Comparison of ENCODE assay signal across 1 cellular context in the genomic region with DNA sequence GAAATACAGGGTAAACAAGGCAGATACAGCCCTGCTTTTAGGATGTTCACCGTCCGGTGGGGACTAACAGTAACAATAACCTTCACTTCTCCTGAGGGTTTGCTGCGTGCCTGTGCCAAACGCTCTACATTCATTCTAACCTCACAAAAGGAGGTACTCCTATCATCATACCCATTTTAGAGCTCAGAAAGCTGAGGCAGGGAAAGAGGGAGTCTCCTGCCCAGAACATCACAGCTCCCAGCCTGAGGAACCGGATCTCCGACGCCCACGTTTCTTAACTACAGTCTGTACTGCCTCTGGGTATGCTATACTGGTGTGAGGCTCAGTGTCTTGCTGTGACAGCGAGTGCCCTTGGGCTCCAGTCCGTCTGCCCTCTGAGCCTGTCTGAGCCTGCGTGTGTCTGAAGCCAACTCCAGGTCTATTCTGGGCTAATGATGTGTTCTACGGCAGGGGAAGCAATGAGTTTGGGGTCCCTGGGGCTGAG.
TF ChIP-seq lines count a peak whose summit lies in the region.

No MANE protein-coding gene starts in this region.

TF ChIP-seq in HCT116, 20 proteins besides CTCF, POLR2A, EP300 and RAD21 (continued from another document):
- TF ChIP-seq, protein P1, sequence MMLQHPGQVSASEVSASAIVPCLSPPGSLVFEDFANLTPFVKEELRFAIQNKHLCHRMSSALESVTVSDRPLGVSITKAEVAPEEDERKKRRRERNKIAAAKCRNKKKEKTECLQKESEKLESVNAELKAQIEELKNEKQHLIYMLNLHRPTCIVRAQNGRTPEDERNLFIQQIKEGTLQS (IDR thresholded peaks at IDR 0.05), result no peak
